8 cellular contexts compared by ENCODE assay signal in genomic region chr19:37312537-37313334, GRCh38. TPM values are rescaled to one million over a fixed set of nuclear protein-coding genes. Genes with fewer than 3 reads are reported as not detected.
DNase-seq lines count a peak whose midpoint lies in the region; ATAC-seq and TF ChIP-seq lines count a peak whose summit lies in the region.
"Not testable (repeated sequence)": the region's sequence is repeated elsewhere in the genome, so short reads cannot be mapped to it uniquely, and the experiment has no call there.

No MANE protein-coding gene starts in this region.

- H3K9me3 Mint-ChIP-seq in effector memory CD8-positive, alpha-beta T cell = not testable (repeated sequence)

- H3K36me3 Mint-ChIP-seq in effector memory CD8-positive, alpha-beta T cell (ENCODE audit: insufficient read depth) = peaks cover 18% of the 10 kb centered on the region

- peak overlapping the region; percentile 35 to 42 for H3K4me3 Mint-ChIP-seq in effector memory CD8-positive, alpha-beta T cell

- H3K9me3 ChIP-seq in iPS-18c (ENCODE audit: control insufficient read depth, insufficient read depth, low read length) = not testable (repeated sequence)

- peak; percentile 33 for ATAC-seq in effector memory CD8-positive, alpha-beta T cell (replicated peaks)
- peak; percentile 86 for ATAC-seq in omental fat pad (ENCODE audit: low FRiP score)

- TF ChIP-seq CTCF in omental fat pad (IDR thresholded peaks at IDR 0.05) = not testable (repeated sequence)

- peak; percentile 27 for DNase-seq in COLO668 (lab: John Stamatoyannopoulos, UW; ENCODE audit: unreplicated experiment)
- DNase-seq in NCI-H1417 (lab: John Stamatoyannopoulos, UW) = peak; percentile 53 to 72 (median 71)
- DNase-seq in T follicular helper cell (ENCODE audit: low read depth) = peak; percentile 38
- DNase-seq in activated effector memory CD4-positive, alpha-beta T cell treated with anti-CD3 and anti-CD28 coated beads, Interleukin-2, amount 50 U/mL, for 16 hours = peak; percentile 86
- peak in 1 of 3 experiments; percentile 27 for DNase-seq in effector memory CD8-positive, alpha-beta T cell
- DNase-seq in omental fat pad (ENCODE audit: low spot score) = not testable (repeated sequence)
- peak in 4 of 6 experiments; percentile 6 to 49 (median 47) for DNase-seq in stimulated activated naive CD4-positive, alpha-beta T cell (lab: John Stamatoyannopoulos, UW)

- H3K27ac Mint-ChIP-seq in effector memory CD8-positive, alpha-beta T cell = peak overlapping the region in 1 of 2 donors; percentile 7

- peak overlapping the region; percentile 36 for H3K4me3 ChIP-seq in iPS-18c (ENCODE audit: insufficient read depth, low read depth, low read length)

- peaks cover 16% of the 10 kb centered on the region in 2 donors for H3K4me1 Mint-ChIP-seq in effector memory CD8-positive, alpha-beta T cell (ENCODE audit: low read depth in 2 of 2)

- H3K27me3 Mint-ChIP-seq in effector memory CD8-positive, alpha-beta T cell = peaks cover 0 to 18% of the 10 kb centered on the region in 2 donors

RNA-seq across cellular contexts. Expression of gene ZNF527, which starts 58.2 kb away (rescaled TPM):
- 1 to 10 TPM; 3.7 to 7.4 (median 4.6) TPM for total RNA-seq in omental fat pad
